ENCODE assay signal across 1 cellular context in genomic region chr7:94088560-94088959, GRCh38.
TF ChIP-seq lines count a peak whose summit lies in the region.

No MANE protein-coding gene starts in this region.

TF ChIP-seq in IMR-90, 13 proteins besides CTCF, POLR2A, EP300 and RAD21 (continued from another document):
- no peak for TF ChIP-seq CEBPB (IDR thresholded peaks at IDR 0.05; ENCODE audit: low read depth, low read length)
- no peak for TF ChIP-seq RFX5 (IDR thresholded peaks at IDR 0.05; ENCODE audit: low read depth, low read length)
- TF ChIP-seq BHLHE40 (IDR thresholded peaks at IDR 0.05; ENCODE audit: low read depth, low read length), result no peak
- no peak for TF ChIP-seq MAZ (IDR thresholded peaks at IDR 0.05; ENCODE audit: borderline replicate concordance, low read depth, low read length)
- no peak for TF ChIP-seq SMC3 (IDR thresholded peaks at IDR 0.05; ENCODE audit: low read depth, low read length)
